ENCODE assay signal across 8 cellular contexts in the genomic region with DNA sequence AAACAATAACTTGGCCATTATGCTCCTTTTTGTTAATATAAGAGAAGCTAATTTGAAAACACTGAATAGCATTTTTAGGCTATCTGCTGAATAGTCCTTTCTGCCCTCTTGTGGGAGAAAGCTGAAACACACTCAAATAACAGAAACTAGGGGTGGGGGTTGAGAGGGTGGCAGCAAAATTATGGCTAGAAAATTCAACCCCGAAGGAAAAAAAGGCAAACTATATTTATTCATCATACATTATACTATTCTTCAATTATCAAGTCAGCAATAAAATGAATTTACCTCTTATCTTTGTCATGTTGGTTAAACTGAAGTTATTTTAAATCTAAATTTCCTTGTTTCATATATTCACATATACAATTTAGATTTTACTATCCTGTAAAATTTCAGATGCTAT.
DNase-seq lines count a peak whose midpoint lies in the region; ATAC-seq and TF ChIP-seq lines count a peak whose summit lies in the region.

No MANE protein-coding gene starts in this region.

- H3K9me3 Mint-ChIP-seq in activated CD8-positive, alpha-beta T cell treated with anti-CD3 and anti-CD28 coated beads, Interleukin-2, amount 10 ng/mL, durations not matched to agents 7 days and 5 days (ENCODE audit: insufficient read depth) = no peaks in the 10 kb centered on the region

- POLR2A ChIA-PET in activated CD8-positive, alpha-beta T cell treated with anti-CD3 and anti-CD28 coated beads, Interleukin-2, amount 10 ng/mL, durations not matched to agents 7 days and 5 days (lab: Charles Lee) = no interaction called here

- H3K27ac Mint-ChIP-seq in activated CD8-positive, alpha-beta T cell treated with anti-CD3 and anti-CD28 coated beads, Interleukin-2, amount 10 ng/mL, durations not matched to agents 7 days and 5 days = no peak overlapping the region

- H3K4me3 ChIP-seq in transverse colon = no peak overlapping the region

- H3K36me3 Mint-ChIP-seq in activated CD8-positive, alpha-beta T cell treated with anti-CD3 and anti-CD28 coated beads, Interleukin-2, amount 10 ng/mL, durations not matched to agents 7 days and 5 days (ENCODE audit: low read depth) = no peaks in the 10 kb centered on the region

- TF ChIP-seq POLR2A in transverse colon (IDR thresholded peaks at IDR 0.05) = no peak

- in situ Hi-C loops in transverse colon (cut with MboI; ENCODE audit: low pct_ligation_motif_present in 1 of 4, low pct_unique_long_range_greater_than_20kb in 1 of 4, low sequenced_read_pairs in 3 of 4) = no loop called here

- H3K9me3 ChIP-seq in transverse colon = no peaks in the 10 kb centered on the region

- H3K36me3 ChIP-seq in transverse colon = no peaks in the 10 kb centered on the region

- intact Hi-C loops in transverse colon (cut with DNase I; ENCODE audit: low total_unique reads) = no loop called here

- TF ChIP-seq CTCF in transverse colon (IDR thresholded peaks at IDR 0.05) = peak; percentile 64 to 69 (median 66)

- no peaks in the 10 kb centered on the region for H3K27me3 Mint-ChIP-seq in activated CD8-positive, alpha-beta T cell treated with anti-CD3 and anti-CD28 coated beads, Interleukin-2, amount 10 ng/mL, durations not matched to agents 7 days and 5 days (ENCODE audit: low read depth)

- WGBS in transverse colon (ENCODE audit: low coverage in 1 of 2), 2 donors = 13 to 36% methylated on average over 1 of the region's 1 CpG

- no peak overlapping the region for H3K4me3 Mint-ChIP-seq in activated CD8-positive, alpha-beta T cell treated with anti-CD3 and anti-CD28 coated beads, Interleukin-2, amount 10 ng/mL, durations not matched to agents 7 days and 5 days

- CTCF ChIA-PET in activated CD8-positive, alpha-beta T cell treated with anti-CD3 and anti-CD28 coated beads, Interleukin-2, amount 10 ng/mL, durations not matched to agents 7 days and 5 days (lab: Charles Lee) = interaction anchor here (0.7 to 2.2 kb wide), 12 partner anchors 8 to 593 kb away, joined by 3 to 6 read pairs (median 3); no protein-coding TSS in a partner anchor

- DNase-seq in CMK (ENCODE audit: low read depth) (peak; percentile 22), NCI-H2107 (lab: John Stamatoyannopoulos, UW) (peak; percentile 36), iPS-NIHi7 (ENCODE audit: extremely low spot score) (peak; percentile 40), transverse colon (no peak)
- peak; percentile 32 for DNase-seq in activated CD8-positive, alpha-beta T cell treated with anti-CD3 and anti-CD28 coated beads, Interleukin-2, amount 10 ng/mL, durations not matched to agents 7 days and 5 days
- no peak for DNase-seq in stimulated activated CD8-positive, alpha-beta memory T cell treated with anti-CD3 and anti-CD28 coated beads, Interleukin-4, amount 100 ng/mL, for 48 hours
- no peak for DNase-seq in stimulated activated CD4-positive, alpha-beta T cell treated with anti-CD3 and anti-CD28 coated beads, Interleukin-4, amount 100 ng/mL, for 1 hour

- no peaks in the 10 kb centered on the region for H3K27me3 ChIP-seq in transverse colon

- H3K4me1 Mint-ChIP-seq in activated CD8-positive, alpha-beta T cell treated with anti-CD3 and anti-CD28 coated beads, Interleukin-2, amount 10 ng/mL, durations not matched to agents 7 days and 5 days (ENCODE audit: low read depth) = no peaks in the 10 kb centered on the region

- TF ChIP-seq EP300 in transverse colon (IDR thresholded peaks at IDR 0.05; ENCODE audit: low read depth) = no peak

- peak; percentile 72 for ATAC-seq in GM21423 (IDR thresholded peaks at IDR 0.05; ENCODE audit: unreplicated experiment)
- no peak for ATAC-seq in activated CD8-positive, alpha-beta T cell treated with anti-CD3 and anti-CD28 coated beads, Interleukin-2, amount 10 ng/mL, durations not matched to agents 7 days and 5 days

- peaks cover 0 to 7% (median 0%) of the 10 kb centered on the region in 4 donors for H3K4me1 ChIP-seq in transverse colon

- H3K27ac ChIP-seq in transverse colon = no peak overlapping the region

Comparison
In these comparisons a context has a peak if more than half of its experiments do, and no peak if none do; other contexts are left out.
1. DNase-seq: peak in CMK (single experiment), NCI-H2107 (single experiment), activated CD8-positive, alpha-beta T cell treated with anti-CD3 and anti-CD28 coated beads, Interleukin-2, amount 10 ng/mL, durations not matched to agents 7 days and 5 days (single experiment) and iPS-NIHi7 (single experiment); none in transverse colon (single experiment), stimulated activated CD8-positive, alpha-beta memory T cell treated with anti-CD3 and anti-CD28 coated beads, Interleukin-4, amount 100 ng/mL, for 48 hours (single experiment) and stimulated activated CD4-positive, alpha-beta T cell treated with anti-CD3 and anti-CD28 coated beads, Interleukin-4, amount 100 ng/mL, for 1 hour (single experiment).